In genomic region chr4:110041742-110042141, GRCh38 we compare ENCODE assay signal across 2 cellular contexts.
TF ChIP-seq lines count a peak whose summit lies in the region.

No MANE protein-coding gene starts in this region.

TF ChIP-seq in A549, 52 proteins besides CTCF, POLR2A, EP300 and RAD21 (continued from another document):
- TF ChIP-seq BHLHE40 (IDR thresholded peaks at IDR 0.05; ENCODE audit: low read depth, low read length) (no peak), EHF (CRISPR knock-in tag; IDR thresholded peaks at IDR 0.05) (no peak), MYC (IDR thresholded peaks at IDR 0.05; ENCODE audit: borderline replicate concordance, low read length) (no peak), CBX2 (IDR thresholded peaks at IDR 0.05; ENCODE audit: borderline replicate concordance, low read depth) (no peak), ATOH8 (CRISPR knock-in tag; IDR thresholded peaks at IDR 0.05; ENCODE audit: low read depth) (no peak), JUNB (IDR thresholded peaks at IDR 0.05) (no peak), HOXB5 (CRISPR knock-in tag; IDR thresholded peaks at IDR 0.05) (no peak), CHD4 (IDR thresholded peaks at IDR 0.05; ENCODE audit: borderline replicate concordance) (no peak), CEBPB (IDR thresholded peaks at IDR 0.05) (no peak), HMGXB4 (CRISPR knock-in tag; IDR thresholded peaks at IDR 0.05; ENCODE audit: borderline replicate concordance) (no peak), KDM5A (IDR thresholded peaks at IDR 0.05) (no peak), RCOR1 (IDR thresholded peaks at IDR 0.05; ENCODE audit: low read depth, low read length) (no peak)

TF ChIP-seq in SK-N-SH, 30 proteins besides CTCF, POLR2A, EP300 and RAD21 (continued from another document):
- TF ChIP-seq REST (IDR thresholded peaks at IDR 0.05; ENCODE audit: low read depth, low read length) (no peak), POLR2AphosphoS5 (IDR thresholded peaks at IDR 0.05; ENCODE audit: low read depth, low read length) (no peak), RFX5 (IDR thresholded peaks at IDR 0.05; ENCODE audit: low read length) (no peak)
